8 cellular contexts compared by ENCODE assay signal in the genomic region with DNA sequence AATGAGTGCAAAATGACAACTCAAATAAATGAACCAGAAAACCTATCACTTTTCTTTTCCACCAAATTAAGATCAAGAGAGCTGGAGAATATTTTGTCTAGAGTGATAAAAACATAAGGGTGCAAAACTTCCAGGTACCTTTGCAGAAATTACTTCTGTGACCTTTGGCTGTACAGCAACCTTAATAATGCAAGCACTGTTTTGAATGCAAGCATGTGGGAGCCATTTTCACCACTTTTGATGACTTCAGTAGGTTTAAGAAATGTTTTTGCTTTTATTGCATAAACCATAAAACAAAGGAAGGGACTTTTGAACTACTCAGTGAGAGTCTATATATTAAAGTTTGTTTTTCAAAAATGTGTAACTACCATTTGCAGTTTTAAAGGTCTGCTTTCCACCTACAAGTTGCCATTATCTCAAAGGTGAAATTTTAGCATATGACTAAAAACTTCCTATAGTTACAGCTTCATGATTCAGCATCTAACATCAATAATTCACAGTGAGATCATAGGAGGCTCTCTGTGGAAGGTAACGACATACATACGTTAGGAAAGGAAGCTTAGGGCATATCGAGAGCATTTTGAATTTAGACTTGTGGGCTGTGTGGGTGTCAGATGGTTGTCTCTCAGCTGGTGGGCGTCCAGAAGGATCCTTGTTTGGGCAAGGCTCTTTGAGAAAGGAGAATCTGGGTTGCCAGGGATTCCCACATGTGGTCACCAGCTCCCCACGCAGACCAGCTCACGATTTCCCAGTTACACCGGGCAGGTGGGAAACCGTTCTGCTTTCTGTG. TPM values are rescaled to one million over a fixed set of nuclear protein-coding genes. Genes with fewer than 3 reads are reported as not detected.
DNase-seq lines count a peak whose midpoint lies in the region; ATAC-seq and TF ChIP-seq lines count a peak whose summit lies in the region.

No MANE protein-coding gene starts in this region.

- TF ChIP-seq CTCF in GM12864 (IDR thresholded peaks at IDR 0.05; ENCODE audit: low read depth, low read length, missing control alignments) (no peak), breast epithelium (IDR thresholded peaks at IDR 0.05) (no peak), suprapubic skin (IDR thresholded peaks at IDR 0.05) (no peak)

- TF ChIP-seq EP300 in suprapubic skin (IDR thresholded peaks at IDR 0.05): no peak

- no peaks in the 10 kb centered on the region for H3K27me3 ChIP-seq in SJSA1 (replicated peaks)
- no peaks in the 10 kb centered on the region for H3K27me3 ChIP-seq in breast epithelium
- no peaks in the 10 kb centered on the region for H3K27me3 ChIP-seq in muscle layer of colon (ENCODE audit: control insufficient read depth in 1 of 2, insufficient read depth in 2 of 2, low read length in 2 of 2)
- no peaks in the 10 kb centered on the region for H3K27me3 ChIP-seq in suprapubic skin

- no peak for DNase-seq in GM12864 (ENCODE audit: low read depth)
- peak in 1 of 2 experiments; percentile 40 for DNase-seq in SJSA1 (ENCODE audit: low read depth in 1 of 2, low spot score in 2 of 2)
- no peak for DNase-seq in breast epithelium (ENCODE audit: low spot score in 2 of 2)
- no peak for DNase-seq in suprapubic skin (ENCODE audit: low spot score in 2 of 2)
- DNase-seq in RPMI8226: no peak
- no peak for DNase-seq in NCI-H2227 treated with DMSO at 0.1 percent for 48 hours (lab: John Stamatoyannopoulos, UW)

- intact Hi-C loops in breast epithelium (cut with DNase I; ENCODE audit: low total_unique reads): no loop called here

- peaks cover 41% of the 10 kb centered on the region for H3K4me1 ChIP-seq in SJSA1 (replicated peaks)
- H3K4me1 ChIP-seq in breast epithelium: peaks cover 4 to 5% of the 10 kb centered on the region in 2 donors
- peaks cover 15% of the 10 kb centered on the region for H3K4me1 ChIP-seq in muscle layer of colon (ENCODE audit: insufficient read depth, low read length)
- peaks cover 45% of the 10 kb centered on the region for H3K4me1 ChIP-seq in suprapubic skin

- H3K9me3 ChIP-seq in SJSA1 (replicated peaks) (0 out of 2 replicates have a peak, but pooled peaks cover 3% of the 10 kb centered on the region), breast epithelium (no peaks in the 10 kb centered on the region), muscle layer of colon (ENCODE audit: low read length) (no peaks in the 10 kb centered on the region), suprapubic skin (no peaks in the 10 kb centered on the region)

- H3K36me3 ChIP-seq in SJSA1 (peaks cover 39% of the 10 kb centered on the region), breast epithelium (no peaks in the 10 kb centered on the region), muscle layer of colon (ENCODE audit: insufficient read depth, low read length) (peaks cover 3% of the 10 kb centered on the region), suprapubic skin (peaks cover 14% of the 10 kb centered on the region)

- H3K4me3 ChIP-seq in GM12864 (ENCODE audit: low read depth, low read length) (peak overlapping the region; percentile 28; the same call in 1 of the 2 replicates), SJSA1 (peak overlapping the region; percentile 91), breast epithelium (peak overlapping the region; percentile 76 to 91 (median 87)), muscle layer of colon (ENCODE audit: low read depth in 1 of 2, low read length in 2 of 2) (peak overlapping the region in 1 of 2 donors; percentile 83), suprapubic skin (peak overlapping the region; percentile 80)

- peak overlapping the region; percentile 79 for H3K27ac ChIP-seq in SJSA1
- H3K27ac ChIP-seq in breast epithelium: peak overlapping the region; percentile 97 to 98
- peak overlapping the region; percentile 73 for H3K27ac ChIP-seq in muscle layer of colon (ENCODE audit: low read depth, low read length)
- H3K27ac ChIP-seq in suprapubic skin: peak overlapping the region; percentile 30

- ATAC-seq in GM18861 (IDR thresholded peaks at IDR 0.05; ENCODE audit: unreplicated experiment): no peak

- TF ChIP-seq POLR2A in breast epithelium (IDR thresholded peaks at IDR 0.05) (no peak), suprapubic skin (IDR thresholded peaks at IDR 0.05) (no peak)

- 15% methylated on average over 8 of the region's 8 CpGs for WGBS in suprapubic skin

- no peak overlapping the region for H3K9ac ChIP-seq in muscle layer of colon (ENCODE audit: low read length)

RNA-seq across cellular contexts. Expression of a gene that starts 1.1 kb away (rescaled TPM):
- total RNA-seq in SJSA1 (2014; rRNA removed; shearing (Covaris generic)): 63.1 and 125 TPM in 2 replicates
- total RNA-seq in breast epithelium: 10 to 100 TPM; 52.4 to 68.2 (median 55.4) TPM
- total RNA-seq in suprapubic skin: 10 to 100 TPM; 25.4 to 44.6 (median 26.6) TPM

Comparison
In these comparisons a context has a peak if more than half of its experiments do, and no peak if none do; other contexts are left out.
1. H3K27ac ChIP-seq: peak in every context shown above with its lines; median percentile 98 in breast epithelium; 79 in SJSA1; 73 in muscle layer of colon; 30 in suprapubic skin.